In genomic region chr22:29750029-29750428, GRCh38 we compare ENCODE assay signal across 22 cellular contexts. TPM values are rescaled to one million over a fixed set of nuclear protein-coding genes. Genes with fewer than 3 reads are reported as not detected.
DNase-seq lines count a peak whose midpoint lies in the region; ATAC-seq and TF ChIP-seq lines count a peak whose summit lies in the region.
"Had no signal": no experiment of that assay in that cellular context is flagged by ENCODE, and none has a peak within 500 bp of the region (broad histone marks: within the 10 kb centered on the region; RNA-seq: fewer than 3 reads in every experiment).

No MANE protein-coding gene starts in this region.

- no peak overlapping the region for H3K4me3 Mint-ChIP-seq in activated CD4-positive, alpha-beta T cell treated with anti-CD3 and anti-CD28 coated beads, Interleukin-2, amount 10 ng/mL, durations not matched to agents 7 days and 5 days
- no peak overlapping the region for H3K4me3 Mint-ChIP-seq in CD4-positive, CD25-positive, alpha-beta regulatory T cell
- H3K4me3 Mint-ChIP-seq in activated CD8-positive, alpha-beta T cell treated with anti-CD3 and anti-CD28 coated beads for 36 hours = no peak overlapping the region
- H3K4me3 Mint-ChIP-seq in effector memory CD8-positive, alpha-beta T cell = no peak overlapping the region
- H3K4me3 Mint-ChIP-seq: B cell had no signal

- peaks cover 21% of the 10 kb centered on the region for H3K4me1 Mint-ChIP-seq in activated CD4-positive, alpha-beta T cell treated with anti-CD3 and anti-CD28 coated beads, Interleukin-2, amount 10 ng/mL, durations not matched to agents 7 days and 5 days
- peaks cover 0 to 23% (median 12%) of the 10 kb centered on the region in 4 donors for H3K4me1 Mint-ChIP-seq in CD4-positive, CD25-positive, alpha-beta regulatory T cell
- H3K4me1 Mint-ChIP-seq in activated CD8-positive, alpha-beta T cell treated with anti-CD3 and anti-CD28 coated beads for 36 hours (ENCODE audit: low read depth) = peaks cover 10% of the 10 kb centered on the region
- H3K4me1 Mint-ChIP-seq in effector memory CD8-positive, alpha-beta T cell (ENCODE audit: low read depth in 2 of 2) = peaks cover 14 to 20% of the 10 kb centered on the region in 2 donors
- H3K4me1 Mint-ChIP-seq: B cell had no signal

- H3K4me1 ChIP-seq in CD4-positive, CD25-positive, alpha-beta regulatory T cell (ENCODE audit: control insufficient read depth, insufficient read depth, low read length, poor library complexity, severe bottlenecking) = peaks cover 11% of the 10 kb centered on the region
- H3K4me1 ChIP-seq in spleen = peaks cover 0 to 28% (median 13%) of the 10 kb centered on the region in 6 donors

- CTCF ChIA-PET in activated CD4-positive, alpha-beta T cell treated with anti-CD3 and anti-CD28 coated beads, Interleukin-2, amount 10 ng/mL, durations not matched to agents 7 days and 5 days (lab: Charles Lee) = interaction anchor here (1.5 kb wide), 1 partner anchor 44 kb away, joined by 3 read pairs; no protein-coding TSS in a partner anchor
- CTCF ChIA-PET in activated CD8-positive, alpha-beta T cell treated with anti-CD3 and anti-CD28 coated beads for 36 hours (lab: Charles Lee) = interaction anchor here (0.9 kb wide), 1 partner anchor 48 kb away, joined by 3 read pairs; no protein-coding TSS in a partner anchor

- H3K9me3 Mint-ChIP-seq in activated CD4-positive, alpha-beta T cell treated with anti-CD3 and anti-CD28 coated beads, Interleukin-2, amount 10 ng/mL, durations not matched to agents 7 days and 5 days = no peaks in the 10 kb centered on the region
- no peaks in the 10 kb centered on the region for H3K9me3 Mint-ChIP-seq in CD4-positive, CD25-positive, alpha-beta regulatory T cell
- H3K9me3 Mint-ChIP-seq in activated CD8-positive, alpha-beta T cell treated with anti-CD3 and anti-CD28 coated beads for 36 hours = no peaks in the 10 kb centered on the region
- H3K9me3 Mint-ChIP-seq in effector memory CD8-positive, alpha-beta T cell = no peaks in the 10 kb centered on the region
- H3K9me3 Mint-ChIP-seq: CD4-positive, alpha-beta memory T cell had no signal

- WGBS in spleen, 5 donors = 82 to 94% (median 90%) methylated on average over 3 of the region's 3 CpGs

- H3K27me3 Mint-ChIP-seq in activated CD4-positive, alpha-beta T cell treated with anti-CD3 and anti-CD28 coated beads, Interleukin-2, amount 10 ng/mL, durations not matched to agents 7 days and 5 days = no peaks in the 10 kb centered on the region
- H3K27me3 Mint-ChIP-seq in CD4-positive, CD25-positive, alpha-beta regulatory T cell = no peaks in the 10 kb centered on the region
- H3K27me3 Mint-ChIP-seq in activated CD8-positive, alpha-beta T cell treated with anti-CD3 and anti-CD28 coated beads for 36 hours = no peaks in the 10 kb centered on the region
- no peaks in the 10 kb centered on the region for H3K27me3 Mint-ChIP-seq in effector memory CD8-positive, alpha-beta T cell
- H3K27me3 Mint-ChIP-seq: B cell; CD4-positive, alpha-beta memory T cell had no signal

- H3K4me3 ChIP-seq in CD4-positive, CD25-positive, alpha-beta regulatory T cell (ENCODE audit: low read depth, low read length) = no peak overlapping the region
- peak overlapping the region in 1 of 8 donors; percentile 1 for H3K4me3 ChIP-seq in spleen
- H3K4me3 ChIP-seq: GM12878 had no signal

- no peaks in the 10 kb centered on the region for H3K27me3 ChIP-seq in CD4-positive, CD25-positive, alpha-beta regulatory T cell (ENCODE audit: control insufficient read depth, insufficient read depth, low read length)
- H3K27me3 ChIP-seq in spleen (replicated peaks in 1 of 7) = no peaks in the 10 kb centered on the region

- no peak for ATAC-seq in CD4-positive, CD25-positive, alpha-beta regulatory T cell (ENCODE audit: low read depth in 2 of 2)
- ATAC-seq in activated CD8-positive, alpha-beta T cell treated with anti-CD3 and anti-CD28 coated beads for 36 hours = no peak
- no peak for ATAC-seq in effector memory CD8-positive, alpha-beta T cell (replicated peaks)
- ATAC-seq in GM21529 (IDR thresholded peaks at IDR 0.05; ENCODE audit: unreplicated experiment) = no peak
- ATAC-seq: GM12878 had no signal

- peaks cover 10% of the 10 kb centered on the region for H3K36me3 ChIP-seq in CD4-positive, CD25-positive, alpha-beta regulatory T cell (ENCODE audit: control insufficient read depth, insufficient read depth, low read length)
- peaks cover 0 to 77% (median 41%) of the 10 kb centered on the region in 6 donors for H3K36me3 ChIP-seq in spleen

- no peak for TF ChIP-seq CTCF in activated CD8-positive, alpha-beta T cell treated with anti-CD3 and anti-CD28 coated beads for 36 hours (IDR thresholded peaks at IDR 0.05)
- TF ChIP-seq CTCF in spleen (IDR thresholded peaks at IDR 0.05 in 8 of 11, conservative IDR thresholded peaks at IDR 0.05 in 3 of 11) = no peak

- no peaks in the 10 kb centered on the region for H3K9me3 ChIP-seq in CD4-positive, CD25-positive, alpha-beta regulatory T cell (ENCODE audit: control insufficient read depth in 2 of 2, low read length in 2 of 2)
- no peaks in the 10 kb centered on the region for H3K9me3 ChIP-seq in spleen

- intact Hi-C loops in activated CD8-positive, alpha-beta T cell treated with anti-CD3 and anti-CD28 coated beads for 36 hours (cut with micrococcal nuclease) = no loop called here
- intact Hi-C loops in spleen (cut with DNase I; ENCODE audit: low total_unique reads) = no loop called here

- H3K36me3 Mint-ChIP-seq in activated CD4-positive, alpha-beta T cell treated with anti-CD3 and anti-CD28 coated beads, Interleukin-2, amount 10 ng/mL, durations not matched to agents 7 days and 5 days (ENCODE audit: low read depth) = peaks cover 14% of the 10 kb centered on the region
- peaks cover 36% of the 10 kb centered on the region for H3K36me3 Mint-ChIP-seq in CD4-positive, CD25-positive, alpha-beta regulatory T cell
- peaks cover 6% of the 10 kb centered on the region for H3K36me3 Mint-ChIP-seq in activated CD8-positive, alpha-beta T cell treated with anti-CD3 and anti-CD28 coated beads for 36 hours (ENCODE audit: low read depth)
- peaks cover 8% of the 10 kb centered on the region for H3K36me3 Mint-ChIP-seq in effector memory CD8-positive, alpha-beta T cell (ENCODE audit: insufficient read depth)

- no peak overlapping the region for H3K27ac ChIP-seq in CD4-positive, CD25-positive, alpha-beta regulatory T cell (ENCODE audit: insufficient read depth, low read length, poor library complexity, severe bottlenecking)
- H3K27ac ChIP-seq in spleen = peak overlapping the region in 4 of 8 donors; percentile 69 to 86 (median 82)

- H3K27ac Mint-ChIP-seq in activated CD4-positive, alpha-beta T cell treated with anti-CD3 and anti-CD28 coated beads, Interleukin-2, amount 10 ng/mL, durations not matched to agents 7 days and 5 days = peak overlapping the region; percentile 83
- peak overlapping the region in 2 of 3 donors; percentile 89 to 97 for H3K27ac Mint-ChIP-seq in CD4-positive, CD25-positive, alpha-beta regulatory T cell
- peak overlapping the region; percentile 81 for H3K27ac Mint-ChIP-seq in activated CD8-positive, alpha-beta T cell treated with anti-CD3 and anti-CD28 coated beads for 36 hours
- H3K27ac Mint-ChIP-seq in effector memory CD8-positive, alpha-beta T cell = peak overlapping the region; percentile 85 to 92
- H3K27ac Mint-ChIP-seq: B cell had no signal

- POLR2A ChIA-PET in activated CD4-positive, alpha-beta T cell treated with anti-CD3 and anti-CD28 coated beads, Interleukin-2, amount 10 ng/mL, durations not matched to agents 7 days and 5 days (lab: Charles Lee) = no interaction called here
- POLR2A ChIA-PET in activated CD8-positive, alpha-beta T cell treated with anti-CD3 and anti-CD28 coated beads for 36 hours (lab: Charles Lee) = no interaction called here

- no peak for TF ChIP-seq POLR2A in spleen (IDR thresholded peaks at IDR 0.05)

- DNase-seq in activated CD4-positive, alpha-beta T cell treated with anti-CD3 and anti-CD28 coated beads, Interleukin-2, amount 10 ng/mL, durations not matched to agents 7 days and 5 days = no peak
- no peak for DNase-seq in activated CD4-positive, alpha-beta T cell treated with anti-CD3 and anti-CD28 coated beads, Interleukin-2, amount 50 U/mL, for 4 hours
- DNase-seq in CD4-positive, CD25-positive, alpha-beta regulatory T cell = no peak
- no peak for DNase-seq in activated CD8-positive, alpha-beta T cell treated with anti-CD3 and anti-CD28 coated beads for 36 hours
- DNase-seq in effector memory CD8-positive, alpha-beta T cell = no peak
- no peak for DNase-seq in NCI-H1092 treated with DMSO at 0.1 percent for 48 hours (lab: John Stamatoyannopoulos, UW)
- no peak for DNase-seq in spleen
- DNase-seq: Calu3; CD4-positive, alpha-beta memory T cell; DMS53; EL; KBM-7; MV-4-11; NCI-H1417; NCI-H187; NCI-H2107; NCI-H510A; NCI-H748 treated with DMSO at 0.1 percent for 48 hours; Right ventricle myocardium superior had no signal

RNA-seq across cellular contexts. Expression of gene ZMAT5, which starts 16.8 kb away (rescaled TPM):
- 10 to 100 TPM; 19.3 to 21.0 TPM for total RNA-seq in activated CD4-positive, alpha-beta T cell treated with anti-CD3 and anti-CD28 coated beads, Interleukin-2, amount 10 ng/mL, durations not matched to agents 7 days and 5 days
- total RNA-seq in CD4-positive, CD25-positive, alpha-beta regulatory T cell = 18.6 TPM
- 10 to 100 TPM; 49.5 to 69.9 (median 62.9) TPM for polyA plus RNA-seq in CD4-positive, CD25-positive, alpha-beta regulatory T cell
- 10 to 100 TPM; 18.5 to 18.7 TPM for total RNA-seq in activated CD8-positive, alpha-beta T cell treated with anti-CD3 and anti-CD28 coated beads for 36 hours
- total RNA-seq in spleen = 10 to 100 TPM; 15.1 to 26.8 (median 18.7) TPM
- polyA plus RNA-seq in spleen = 10 to 100 TPM; 20.7 to 27.0 (median 23.4) TPM

RNA-seq across cellular contexts. Expression of gene UQCR10, which starts 17.1 kb away (rescaled TPM):
- total RNA-seq in activated CD4-positive, alpha-beta T cell treated with anti-CD3 and anti-CD28 coated beads, Interleukin-2, amount 10 ng/mL, durations not matched to agents 7 days and 5 days = 10 to 100 TPM; 88.2 to 96.3 TPM
- total RNA-seq in CD4-positive, CD25-positive, alpha-beta regulatory T cell = 49.0 TPM
- 100 to 1,000 TPM; 296 to 420 (median 350) TPM for polyA plus RNA-seq in CD4-positive, CD25-positive, alpha-beta regulatory T cell
- total RNA-seq in activated CD8-positive, alpha-beta T cell treated with anti-CD3 and anti-CD28 coated beads for 36 hours = 100 to 1,000 TPM in 1 of 2 experiments, 10 to 100 TPM in 1; 92.4 to 105 TPM
- total RNA-seq in spleen = 10 to 100 TPM; 32.8 to 60.4 (median 52.0) TPM
- polyA plus RNA-seq in spleen = 100 to 1,000 TPM; 130 to 174 (median 149) TPM

RNA-seq across cellular contexts. Expression of gene CABP7, which starts 30.2 kb away (rescaled TPM):
- total RNA-seq in activated CD4-positive, alpha-beta T cell treated with anti-CD3 and anti-CD28 coated beads, Interleukin-2, amount 10 ng/mL, durations not matched to agents 7 days and 5 days = under 1 TPM in 1 of 2 experiments, not detected in 1; 0.06 TPM
- total RNA-seq in CD4-positive, CD25-positive, alpha-beta regulatory T cell = 0.35 TPM
- polyA plus RNA-seq in CD4-positive, CD25-positive, alpha-beta regulatory T cell = under 1 TPM; 0.11 to 0.23 (median 0.16) TPM
- total RNA-seq in activated CD8-positive, alpha-beta T cell treated with anti-CD3 and anti-CD28 coated beads for 36 hours = under 1 TPM in 1 of 2 experiments, not detected in 1; 0.09 TPM
- under 1 TPM in 3 of 7 donors, not detected in 4; 0.15 to 0.37 (median 0.19) TPM for total RNA-seq in spleen
- polyA plus RNA-seq in spleen = under 1 TPM in 2 of 3 donors, not detected in 1; 0.04 to 0.06 TPM
- total RNA-seq: B cell; Calu3; CD4-positive, alpha-beta memory T cell; Right ventricle myocardium superior had no signal
